In the genomic region with DNA sequence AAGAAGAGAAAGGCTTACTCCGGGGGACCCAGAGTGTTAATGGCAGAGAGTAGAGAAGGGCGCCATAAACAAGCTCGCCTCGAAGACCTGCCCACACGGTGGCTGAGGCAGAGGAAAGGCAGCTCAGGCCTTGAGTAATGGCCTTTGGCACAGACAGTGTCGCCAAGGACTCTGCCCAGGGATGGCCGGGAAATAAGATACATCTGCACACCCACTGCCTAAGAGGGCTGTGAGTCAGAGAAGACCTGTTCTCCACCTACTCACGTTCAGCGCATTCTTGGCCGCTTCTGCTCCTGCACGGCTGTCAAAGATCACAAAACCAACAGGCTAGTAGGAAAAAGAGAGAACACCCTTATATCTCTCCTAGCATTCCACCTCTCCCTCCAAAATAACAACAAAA, we compare ENCODE assay signal across 12 cellular contexts. TPM values are rescaled to one million over a fixed set of nuclear protein-coding genes. Genes with fewer than 3 reads are reported as not detected.
DNase-seq lines count a peak whose midpoint lies in the region; ATAC-seq, FAIRE-seq and TF ChIP-seq lines count a peak whose summit lies in the region.
"Had no signal": no experiment of that assay in that cellular context is flagged by ENCODE, and none has a peak within 500 bp of the region (broad histone marks: within the 10 kb centered on the region; RNA-seq: fewer than 3 reads in every experiment).

No MANE protein-coding gene starts in this region.

- peak; percentile 53 for DNase-seq in HTR-8/SVneo (ENCODE audit: insufficient read length, low spot score)
- DNase-seq in cardiac fibroblast (ENCODE audit: low read depth in 2 of 2): peak; percentile 36 to 52
- peak; percentile 32 for DNase-seq in hepatocyte (ENCODE audit: low spot score)
- DNase-seq in tibial artery: peak in 1 of 2 donors; percentile 83
- DNase-seq in left lung: no peak
- DNase-seq: activated gamma-delta T cell; cortex of kidney; stimulated activated naive B cell treated with anti-CD40 and anti-IgM and Interleukin-4, amounts not matched to agents 10 μg/mL and 1 μg/mL and 100 μg/mL, for 72 hours had no signal

- 79% methylated on average over 11 of the region's 11 CpGs for WGBS in hepatocyte (ENCODE audit: low lambda C conversion rate, missing lambda C conversion rate)

- H3K9me3 ChIP-seq in hepatocyte (ENCODE audit: low read depth) (no peaks in the 10 kb centered on the region), tibial artery (no peaks in the 10 kb centered on the region), left lung (no peaks in the 10 kb centered on the region)

- ATAC-seq in GM18511 (IDR thresholded peaks at IDR 0.05; ENCODE audit: unreplicated experiment) (no peak), left lung (no peak), HG03139 (IDR thresholded peaks at IDR 0.05; ENCODE audit: unreplicated experiment) (no peak), HG03342 (IDR thresholded peaks at IDR 0.05; ENCODE audit: unreplicated experiment) (no peak)
- ATAC-seq: stimulated activated naive B cell treated with anti-CD40 and anti-IgM and Interleukin-4, amounts not matched to agents 10 μg/mL and 1 μg/mL and 100 μg/mL, for 72 hours had no signal

- no peak for TF ChIP-seq CTCF in cardiac fibroblast (IDR thresholded peaks at IDR 0.05; ENCODE audit: low read depth, low read length)
- no peak for TF ChIP-seq CTCF in hepatocyte (IDR thresholded peaks at IDR 0.05; ENCODE audit: poor library complexity)
- TF ChIP-seq CTCF in tibial artery (IDR thresholded peaks at IDR 0.05): no peak
- TF ChIP-seq CTCF in left lung (IDR thresholded peaks at IDR 0.05): no peak

- no peaks in the 10 kb centered on the region for H3K4me1 ChIP-seq in hepatocyte (ENCODE audit: insufficient read depth)
- peaks cover 0 to 77% (median 23%) of the 10 kb centered on the region in 4 donors for H3K4me1 ChIP-seq in tibial artery
- H3K4me1 ChIP-seq in left lung: no peaks in the 10 kb centered on the region

- H3K79me2 ChIP-seq in hepatocyte: no peaks in the 10 kb centered on the region

- H3K36me3 ChIP-seq in hepatocyte (replicated peaks; ENCODE audit: insufficient read depth, low read depth) (no peaks in the 10 kb centered on the region), tibial artery (peaks cover 5 to 11% (median 10%) of the 10 kb centered on the region in 3 donors), left lung (no peaks in the 10 kb centered on the region)

- H3K4me2 ChIP-seq in hepatocyte: no peak overlapping the region

- H3K27ac ChIP-seq in hepatocyte: no peak overlapping the region
- H3K27ac ChIP-seq in tibial artery: peak overlapping the region; percentile 83 to 96
- no peak overlapping the region for H3K27ac ChIP-seq in left lung
- H3K27ac ChIP-seq: HL-60 had no signal

- H3K4me3 ChIP-seq in cardiac fibroblast (replicated peaks in 1 of 2; ENCODE audit: low read depth in 2 of 2, low read length in 2 of 2) (no peak overlapping the region), hepatocyte (no peak overlapping the region), tibial artery (no peak overlapping the region), left lung (no peak overlapping the region)

- H2AFZ ChIP-seq in hepatocyte: no peak overlapping the region

- intact Hi-C loops in tibial artery (cut with DNase I; ENCODE audit: low total_unique reads): no loop called here
- intact Hi-C loops in left lung (cut with DNase I): no loop called here

- no peaks in the 10 kb centered on the region for H3K9me2 ChIP-seq in hepatocyte (replicated peaks; ENCODE audit: insufficient read depth)

- peak; percentile 80 for FAIRE-seq in HTR-8/SVneo (lab: Jason Lieb, UNC)

- no peaks in the 10 kb centered on the region for H4K20me1 ChIP-seq in hepatocyte (ENCODE audit: insufficient read depth, poor library complexity, severe bottlenecking)

- H3K27me3 ChIP-seq in hepatocyte (no peaks in the 10 kb centered on the region), tibial artery (no peaks in the 10 kb centered on the region), left lung (peaks cover 0 to 5% of the 10 kb centered on the region in 2 donors)

RNA-seq across cellular contexts. Expression of a gene that starts 26.2 kb away (rescaled TPM):
- 0.27 and 1.2 TPM in 2 replicates for total RNA-seq in hepatocyte
- polyA plus RNA-seq in hepatocyte: 17.0 and 18.0 TPM in 2 replicates
- total RNA-seq in left lung: 1 to 10 TPM; 3.7 to 4.7 TPM

Comparison
In these comparisons a context has a peak if more than half of its experiments do, and no peak if none do; other contexts are left out.
1. DNase-seq: peak in HTR-8/SVneo (single experiment), cardiac fibroblast (2 of 2) and hepatocyte (single experiment); none in left lung (0 of 2).
2. H3K27ac ChIP-seq: peak in tibial artery (2 of 2); none in hepatocyte (single experiment) and left lung (0 of 2).